9 cellular contexts compared by ENCODE assay signal in the genomic region with DNA sequence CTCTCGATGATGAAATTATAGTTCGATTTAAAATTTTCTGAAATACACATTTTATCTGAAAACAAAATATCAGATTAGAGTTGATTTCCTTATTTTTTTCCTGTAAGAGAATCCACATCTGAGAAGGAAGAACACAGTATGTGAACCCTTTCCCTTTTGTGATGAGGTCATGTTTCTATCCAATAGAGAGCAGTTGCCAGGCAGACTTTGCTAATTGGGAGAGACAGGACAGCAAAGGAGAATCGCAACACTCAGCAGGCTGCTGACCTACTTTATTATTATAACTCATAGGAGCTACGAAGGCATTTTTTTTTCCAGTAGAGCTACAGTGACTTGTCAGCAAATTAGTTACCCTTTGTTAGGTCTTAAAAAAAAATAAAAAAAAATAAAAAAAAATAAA.
DNase-seq lines count a peak whose midpoint lies in the region; ATAC-seq, FAIRE-seq and TF ChIP-seq lines count a peak whose summit lies in the region.
"Had no signal": no experiment of that assay in that cellular context is flagged by ENCODE, and none has a peak within 500 bp of the region (broad histone marks: within the 10 kb centered on the region; RNA-seq: fewer than 3 reads in every experiment).

No MANE protein-coding gene starts in this region.

- H3K9ac ChIP-seq in SK-N-SH (no peak overlapping the region), kidney (ENCODE audit: low read length in 2 of 2) (no peak overlapping the region)

- whole genome bisulfite sequencing in SK-N-SH (ENCODE audit: low lambda C conversion rate): 6% methylated on average over 4 of the region's 4 CpGs
- WGBS in gastroesophageal sphincter (ENCODE audit: low coverage in 1 of 2), 2 donors: 35 to 48% methylated on average over 4 of the region's 4 CpGs

- H3F3A ChIP-seq in SK-N-SH (replicated peaks; ENCODE audit: insufficient read depth): no peaks in the 10 kb centered on the region

- no peak for TF ChIP-seq RAD21 in SK-N-SH (IDR thresholded peaks at IDR 0.05; ENCODE audit: low read length)

- POLR2A ChIA-PET in SK-N-SH (lab: Yijun Ruan, JAX): no interaction called here

- H3K9me2 ChIP-seq in SK-N-SH: no peaks in the 10 kb centered on the region

- no peaks in the 10 kb centered on the region for H3K9me3 ChIP-seq in SK-N-SH
- H3K9me3 ChIP-seq in kidney (ENCODE audit: control insufficient read depth in 1 of 2, low read length in 2 of 2): no peaks in the 10 kb centered on the region
- no peaks in the 10 kb centered on the region for H3K9me3 ChIP-seq in gastroesophageal sphincter

- no peaks in the 10 kb centered on the region for H4K20me1 ChIP-seq in SK-N-SH (ENCODE audit: insufficient read depth)

- no peaks in the 10 kb centered on the region for H3K4me1 ChIP-seq in SK-N-SH (ENCODE audit: control insufficient read depth in 1 of 2, insufficient read depth in 2 of 2, low read depth in 1 of 2, low read length in 1 of 2)
- H3K4me1 ChIP-seq in kidney (ENCODE audit: control insufficient read depth in 1 of 2, insufficient read depth in 1 of 2, low read depth in 1 of 2, low read length in 2 of 2): no peaks in the 10 kb centered on the region
- no peaks in the 10 kb centered on the region for H3K4me1 ChIP-seq in gastroesophageal sphincter

- no peak for TF ChIP-seq POLR2A in gastroesophageal sphincter (IDR thresholded peaks at IDR 0.05)

- TF ChIP-seq CTCF in SK-N-SH (IDR thresholded peaks at IDR 0.05) (no peak), kidney (IDR thresholded peaks at IDR 0.05; ENCODE audit: borderline replicate concordance, extremely low read depth, insufficient read depth) (no peak), gastroesophageal sphincter (IDR thresholded peaks at IDR 0.05) (no peak)

- CTCF ChIA-PET in SK-N-SH (lab: Yijun Ruan, JAX): interaction anchor here (1.6 kb wide), 1 partner anchor 12 kb away, joined by 3 read pairs; no protein-coding TSS in a partner anchor

- H3K36me3 ChIP-seq in SK-N-SH (replicated peaks in 1 of 2; ENCODE audit: control insufficient read depth in 1 of 2, insufficient read depth in 2 of 2, low read length in 1 of 2) (no peaks in the 10 kb centered on the region), kidney (ENCODE audit: control insufficient read depth in 1 of 2, insufficient read depth in 2 of 2, low read length in 2 of 2) (no peaks in the 10 kb centered on the region), gastroesophageal sphincter (no peaks in the 10 kb centered on the region)

- DNase-seq in D341Med (ENCODE audit: low spot score) (peak; percentile 25), SK-N-SH (peak; percentile 28), kidney (no peak), COLO668 (lab: John Stamatoyannopoulos, UW; ENCODE audit: unreplicated experiment) (no peak), NCI-H1105 treated with DMSO at 0.1 percent for 48 hours (lab: John Stamatoyannopoulos, UW) (no peak)
- DNase-seq in activated effector memory CD4-positive, alpha-beta T cell treated with Interleukin-2 at 50 U/mL for 16 hours: no peak
- DNase-seq: activated naive CD4-positive, alpha-beta T cell treated with anti-CD3 and anti-CD28 coated beads, Interleukin-2, amount 10 ng/mL, durations not matched to agents 7 days and 5 days had no signal

- no peaks in the 10 kb centered on the region; the same call in 1 of the 2 replicates for H3K27me3 ChIP-seq in SK-N-SH (ENCODE audit: insufficient read depth)
- no peaks in the 10 kb centered on the region for H3K27me3 ChIP-seq in gastroesophageal sphincter

- ATAC-seq in HG02759 (IDR thresholded peaks at IDR 0.05; ENCODE audit: unreplicated experiment) (peak; percentile 93), gastroesophageal sphincter (no peak)

- no peak overlapping the region for H2AFZ ChIP-seq in SK-N-SH (ENCODE audit: low read depth)

- TF ChIP-seq EP300 in SK-N-SH (IDR thresholded peaks at IDR 0.05; ENCODE audit: borderline replicate concordance in 1 of 2, low read depth in 1 of 2, low read length in 1 of 2) (no peak), gastroesophageal sphincter (IDR thresholded peaks at IDR 0.05) (no peak)

- FAIRE-seq in kidney (lab: Jason Lieb, UNC): peak; percentile 44

- no peak overlapping the region for H3K4me2 ChIP-seq in SK-N-SH

- no peak overlapping the region for H3K27ac ChIP-seq in SK-N-SH (ENCODE audit: low read depth in 2 of 2, low read length in 1 of 2)
- no peak overlapping the region for H3K27ac ChIP-seq in kidney (ENCODE audit: low read depth in 2 of 2, low read length in 2 of 2)
- no peak overlapping the region for H3K27ac ChIP-seq in gastroesophageal sphincter

- no peaks in the 10 kb centered on the region for H3K79me2 ChIP-seq in SK-N-SH (ENCODE audit: insufficient read depth)

- intact Hi-C loops in kidney (cut with DNase I): no loop called here

- H3K4me3 ChIP-seq in SK-N-SH (ENCODE audit: low read depth in 2 of 2, low read length in 1 of 2) (no peak overlapping the region), kidney (ENCODE audit: low read length in 2 of 2) (no peak overlapping the region), gastroesophageal sphincter (no peak overlapping the region)

TF ChIP-seq in SK-N-SH, 30 proteins besides CTCF, POLR2A, EP300 and RAD21:
- TF ChIP-seq FOXM1 (IDR thresholded peaks at IDR 0.05; ENCODE audit: low read depth) (no peak), RFX5 (IDR thresholded peaks at IDR 0.05; ENCODE audit: low read length) (peak; percentile 100), ELF1 (IDR thresholded peaks at IDR 0.05) (no peak)
- TF ChIP-seq, protein P1, sequence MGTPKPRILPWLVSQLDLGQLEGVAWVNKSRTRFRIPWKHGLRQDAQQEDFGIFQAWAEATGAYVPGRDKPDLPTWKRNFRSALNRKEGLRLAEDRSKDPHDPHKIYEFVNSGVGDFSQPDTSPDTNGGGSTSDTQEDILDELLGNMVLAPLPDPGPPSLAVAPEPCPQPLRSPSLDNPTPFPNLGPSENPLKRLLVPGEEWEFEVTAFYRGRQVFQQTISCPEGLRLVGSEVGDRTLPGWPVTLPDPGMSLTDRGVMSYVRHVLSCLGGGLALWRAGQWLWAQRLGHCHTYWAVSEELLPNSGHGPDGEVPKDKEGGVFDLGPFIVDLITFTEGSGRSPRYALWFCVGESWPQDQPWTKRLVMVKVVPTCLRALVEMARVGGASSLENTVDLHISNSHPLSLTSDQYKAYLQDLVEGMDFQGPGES (IDR thresholded peaks at IDR 0.05; ENCODE audit: low read depth, low read length): no peak; the same call in 1 of the 2 replicates

Comparison
In these comparisons a context has a peak if more than half of its experiments do, and no peak if none do; other contexts are left out.
1. DNase-seq: peak in D341Med (single experiment) and SK-N-SH (single experiment); none in kidney (single experiment), COLO668 (single experiment), NCI-H1105 treated with DMSO at 0.1 percent for 48 hours (single experiment) and activated effector memory CD4-positive, alpha-beta T cell treated with Interleukin-2 at 50 U/mL for 16 hours (single experiment).